ENCODE assay signal across 16 cellular contexts in genomic region chr5:128402506-128402905, GRCh38.
"Had no signal": no experiment of that assay in that cellular context is flagged by ENCODE, and none has a peak within 500 bp of the region (broad histone marks: within the 10 kb centered on the region; RNA-seq: fewer than 3 reads in every experiment).

No MANE protein-coding gene starts in this region.

- H3K36me3 ChIP-seq: esophagus squamous epithelium, gastroesophageal sphincter, pancreas had no signal

- H3K27me3 ChIP-seq: esophagus squamous epithelium, gastroesophageal sphincter, pancreas had no signal

- DNase-seq: cortex of kidney; dorsolateral prefrontal cortex; effector CD8-positive, alpha-beta T cell; esophagus squamous epithelium; foreskin fibroblast; glutamatergic neuron; left colon; mucosa of descending colon; naive thymus-derived CD8-positive, alpha-beta T cell; nucleus accumbens; pancreas; right cardiac atrium; small intestine; stimulated activated CD4-positive, alpha-beta T cell treated with anti-CD3 and anti-CD28 coated beads, Interleukin-12 subunit alpha, Interleukin-12 subunit beta, amount 100 ng/mL, for 4 hours; stimulated activated naive CD4-positive, alpha-beta T cell treated with Interleukin-2 at 50 U/mL for 16 hours had no signal

- H3K9me3 ChIP-seq: esophagus squamous epithelium, gastroesophageal sphincter, mucosa of descending colon, pancreas had no signal

- H3K27ac ChIP-seq: dorsolateral prefrontal cortex, esophagus squamous epithelium, gastroesophageal sphincter, pancreas had no signal

- H3K4me1 ChIP-seq: pancreas had no signal

- ATAC-seq: gastroesophageal sphincter; left colon; mucosa of descending colon; naive thymus-derived CD8-positive, alpha-beta T cell; pancreas; right cardiac atrium had no signal

- H3K4me3 ChIP-seq: dorsolateral prefrontal cortex, esophagus squamous epithelium, gastroesophageal sphincter, mucosa of descending colon, pancreas had no signal
